ENCODE assay signal across 8 cellular contexts in the genomic region with DNA sequence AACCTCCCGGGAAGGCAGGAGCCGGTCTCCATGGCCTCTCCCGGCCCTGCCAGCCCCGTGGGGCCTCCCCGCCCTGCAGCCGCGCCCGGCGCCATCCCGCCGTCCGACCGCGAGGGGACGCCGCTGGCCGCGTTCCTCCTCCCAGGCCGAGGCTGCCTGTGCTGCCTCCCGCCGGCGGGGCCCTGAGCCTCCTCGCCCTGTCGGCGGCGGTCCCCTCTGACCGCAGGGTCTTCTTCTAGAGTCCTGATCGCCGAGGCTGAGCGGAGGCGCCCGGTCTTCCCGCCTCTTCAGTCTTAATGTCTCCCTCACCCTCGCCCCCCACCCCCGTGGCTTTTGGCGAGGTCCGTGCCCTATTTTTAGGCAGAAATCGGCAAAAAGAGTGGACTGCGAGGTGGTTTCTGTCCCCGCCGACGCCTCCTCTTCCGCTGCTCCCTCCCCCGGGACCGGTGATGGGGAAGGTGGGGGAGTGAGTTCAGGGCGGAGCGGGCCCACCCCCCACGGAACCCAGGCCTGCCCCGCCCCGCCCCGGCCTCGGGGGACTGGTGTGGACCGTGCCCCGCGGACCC. TPM values are rescaled to one million over a fixed set of nuclear protein-coding genes. Genes with fewer than 3 reads are reported as not detected.
DNase-seq lines count a peak whose midpoint lies in the region; ATAC-seq and TF ChIP-seq lines count a peak whose summit lies in the region.

No MANE protein-coding gene starts in this region.

- intact Hi-C loops in dorsolateral prefrontal cortex (cut with DNase I): loop anchor here in 1 of 2 donors (5.0 kb wide), 1 partner anchor 58 kb away; no protein-coding TSS in a partner anchor

- POLR2A ChIA-PET in WTC11 (lab: Charles Lee): interaction anchor here (0.5 to 1.4 kb wide), 5 partner anchors 9 to 67 kb away, joined by 3 to 7 read pairs (median 4); no protein-coding TSS in a partner anchor

- no peak overlapping the region for H3K27ac Mint-ChIP-seq in WTC11

- no peaks in the 10 kb centered on the region for H3K79me2 ChIP-seq in mesendoderm (ENCODE audit: control insufficient read depth, insufficient read depth, low read length)

- H3K4me3 ChIP-seq in dorsolateral prefrontal cortex (peak overlapping the region in 49 of 59 donors; percentile 11 to 60 (median 37)), mesendoderm (ENCODE audit: low read length) (peak overlapping the region; percentile 38), tibial nerve (peak overlapping the region in 2 of 4 donors; percentile 29 to 34)

- no peak overlapping the region for H2AK5ac ChIP-seq in mesendoderm (ENCODE audit: low read length)

- peaks cover 8% of the 10 kb centered on the region for H3K4me1 Mint-ChIP-seq in WTC11

- TF ChIP-seq EP300 in tibial nerve (IDR thresholded peaks at IDR 0.05): no peak

- TF ChIP-seq POLR2A in tibial nerve (IDR thresholded peaks at IDR 0.05): no peak

- H3K36me3 ChIP-seq in mesendoderm (ENCODE audit: control insufficient read depth, insufficient read depth, low read length): no peaks in the 10 kb centered on the region
- H3K36me3 ChIP-seq in tibial nerve: no peaks in the 10 kb centered on the region

- peak overlapping the region; percentile 88 for H3K56ac ChIP-seq in mesendoderm (ENCODE audit: low read length)

- no peaks in the 10 kb centered on the region; the same call in 1 of the 2 replicates for H3K36me3 Mint-ChIP-seq in WTC11

- ATAC-seq in WTC11: peak; percentile 80

- H3K4me3 Mint-ChIP-seq in WTC11: peak overlapping the region; percentile 76

- no peaks in the 10 kb centered on the region for H3K4me1 ChIP-seq in mesendoderm (ENCODE audit: control insufficient read depth, low read depth, low read length)
- H3K4me1 ChIP-seq in tibial nerve: peaks cover 0 to 23% (median 12%) of the 10 kb centered on the region in 4 donors

- H3K27ac ChIP-seq in dorsolateral prefrontal cortex: no peak overlapping the region
- no peak overlapping the region for H3K27ac ChIP-seq in mesendoderm (ENCODE audit: low read depth, low read length)
- no peak overlapping the region for H3K27ac ChIP-seq in tibial nerve

- H3K23ac ChIP-seq in mesendoderm (ENCODE audit: low read length): no peak overlapping the region

- no peak overlapping the region for H3K18ac ChIP-seq in mesendoderm (ENCODE audit: low read length)

- no peak overlapping the region for H4K5ac ChIP-seq in mesendoderm (ENCODE audit: low read length)

- H3K79me1 ChIP-seq in mesendoderm (ENCODE audit: low read length): no peaks in the 10 kb centered on the region

- H3K27me3 Mint-ChIP-seq in WTC11 (ENCODE audit: low read depth): peaks cover 10% of the 10 kb centered on the region

- H3K9me3 ChIP-seq in tibial nerve: no peaks in the 10 kb centered on the region

- H3K27me3 ChIP-seq in dorsolateral prefrontal cortex: peaks cover 0 to 42% (median 16%) of the 10 kb centered on the region in 45 donors
- H3K27me3 ChIP-seq in mesendoderm (ENCODE audit: insufficient read depth, low read length, poor library complexity): peaks cover 9% of the 10 kb centered on the region
- peaks cover 0 to 71% of the 10 kb centered on the region in 2 donors for H3K27me3 ChIP-seq in tibial nerve

- H2BK120ac ChIP-seq in mesendoderm (ENCODE audit: low read depth, low read length): no peak overlapping the region

- H2BK15ac ChIP-seq in mesendoderm (replicated peaks; ENCODE audit: low read depth): no peak overlapping the region

- no peaks in the 10 kb centered on the region for H3K9me3 Mint-ChIP-seq in WTC11

- H3K9ac ChIP-seq in mesendoderm (ENCODE audit: low read length): peak overlapping the region; percentile 66

- H3K4ac ChIP-seq in mesendoderm (ENCODE audit: low read depth, low read length): no peak overlapping the region

- CTCF ChIA-PET in WTC11 (lab: Charles Lee): interaction anchor here (0.5 to 2.6 kb wide), 13 partner anchors 9 to 918 kb away, joined by 3 to 16 read pairs (median 4); no protein-coding TSS in a partner anchor

- TF ChIP-seq CTCF in WTC11 (IDR thresholded peaks at IDR 0.05) (peak; percentile 53), dorsolateral prefrontal cortex (IDR thresholded peaks at IDR 0.05 in 54 of 56, conservative IDR thresholded peaks at IDR 0.05 in 2 of 56; ENCODE audit: low read depth in 1 of 56, partially characterized antibody in 56 of 56) (peak in 31 of 56 donors; percentile 9 to 61 (median 29)), tibial nerve (IDR thresholded peaks at IDR 0.05) (peak; percentile 27 to 60 (median 46))

- WGBS in mesendoderm (ENCODE audit: extremely low coverage, insufficient coverage, low lambda C conversion rate): no CpG with 5 or more reads among the region's 55 CpGs
- 1 to 3% methylated on average over 28 to 29 of the region's 55 CpGs for WGBS in tibial nerve, 2 donors

- peak in 2 of 3 experiments; percentile 43 to 46 for DNase-seq in NCI-H1417 (lab: John Stamatoyannopoulos, UW)
- no peak for DNase-seq in NCI-H1417 treated with DMSO at 0.1 percent for 48 hours (lab: John Stamatoyannopoulos, UW)
- peak; percentile 91 for DNase-seq in HuH-7.5 (ENCODE audit: low spot score)
- DNase-seq in WTC11 (ENCODE audit: low spot score): peak; percentile 87
- DNase-seq in dorsolateral prefrontal cortex: no peak
- peak; percentile 90 for DNase-seq in mesendoderm
- DNase-seq in tibial nerve (ENCODE audit: low spot score in 2 of 2): no peak
- DNase-seq in ureter (ENCODE audit: low spot score): no peak

- no peak overlapping the region for H4K8ac ChIP-seq in mesendoderm (ENCODE audit: low read depth, low read length)

- H2BK5ac ChIP-seq in mesendoderm (ENCODE audit: low read length): no peak overlapping the region

- peak overlapping the region; percentile 78 for H3K4me2 ChIP-seq in mesendoderm (ENCODE audit: low read length)

TF ChIP-seq in WTC11, 78 proteins besides CTCF, POLR2A, EP300 and RAD21 (continues in another document):
- TF ChIP-seq ZBTB43 (CRISPR knock-in tag; IDR thresholded peaks at IDR 0.05) (0 out of 2 replicates have a peak, but pooled peaks have one; percentile 25), E2F4 (CRISPR knock-in tag; IDR thresholded peaks at IDR 0.05; ENCODE audit: borderline replicate concordance, low read depth) (no peak), NR2C2 (CRISPR knock-in tag; IDR thresholded peaks at IDR 0.05) (no peak), RELA (CRISPR knock-in tag; IDR thresholded peaks at IDR 0.05; ENCODE audit: borderline replicate concordance) (no peak), KAT7 (CRISPR knock-in tag; IDR thresholded peaks at IDR 0.05; ENCODE audit: borderline replicate concordance) (no peak), TEAD4 (CRISPR knock-in tag; IDR thresholded peaks at IDR 0.05) (no peak), PRRX2 (CRISPR knock-in tag; IDR thresholded peaks at IDR 0.05) (no peak), ETV6 (CRISPR knock-in tag; IDR thresholded peaks at IDR 0.05) (peak; percentile 62), NFYB (CRISPR knock-in tag; conservative IDR thresholded peaks at IDR 0.05; ENCODE audit: low read depth) (no peak), MAX (CRISPR knock-in tag; IDR thresholded peaks at IDR 0.05) (peak; percentile 30; the same call in 1 of the 2 replicates), ZNF671 (CRISPR knock-in tag; IDR thresholded peaks at IDR 0.05) (0 out of 2 replicates have a peak, but pooled peaks have one; percentile 12)
- TF ChIP-seq, protein P1, sequence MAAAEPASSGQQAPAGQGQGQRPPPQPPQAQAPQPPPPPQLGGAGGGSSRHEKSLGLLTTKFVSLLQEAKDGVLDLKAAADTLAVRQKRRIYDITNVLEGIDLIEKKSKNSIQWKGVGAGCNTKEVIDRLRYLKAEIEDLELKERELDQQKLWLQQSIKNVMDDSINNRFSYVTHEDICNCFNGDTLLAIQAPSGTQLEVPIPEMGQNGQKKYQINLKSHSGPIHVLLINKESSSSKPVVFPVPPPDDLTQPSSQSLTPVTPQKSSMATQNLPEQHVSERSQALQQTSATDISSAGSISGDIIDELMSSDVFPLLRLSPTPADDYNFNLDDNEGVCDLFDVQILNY (CRISPR knock-in tag; IDR thresholded peaks at IDR 0.05): 0 out of 2 replicates have a peak, but pooled peaks have one; percentile 30

RNA-seq across cellular contexts. Expression of gene CPNE7, which starts 0.8 kb away (rescaled TPM):
- 42.6 to 62.4 TPM (median 55.6 TPM) in 3 replicates for total RNA-seq in WTC11 (2021)
- 10 to 100 TPM in 116 of 120 experiments, 1 to 10 TPM in 4; 6.2 to 47.0 (median 21.1) TPM for total RNA-seq in dorsolateral prefrontal cortex
- polyA plus RNA-seq in mesendoderm (2013, experiment 1 of 2): 1.5 TPM
- 0.95 TPM for polyA plus RNA-seq in mesendoderm (2013, experiment 2 of 2)
- 10 to 100 TPM in 1 of 4 donors, 1 to 10 TPM in 1, under 1 TPM in 1, not detected in 1; 0.90 to 10.0 (median 4.2) TPM for total RNA-seq in tibial nerve
- 16.2 TPM for total RNA-seq in ureter

RNA-seq across cellular contexts. Expression of gene RPL13, which starts 14.3 kb away (rescaled TPM):
- total RNA-seq in WTC11 (2021) (2,631 to 3,314 TPM (median 3,295 TPM) in 3 replicates), dorsolateral prefrontal cortex (100 to 1,000 TPM; 467 to 932 (median 664) TPM), tibial nerve (1,000 to 10,000 TPM; 5,811 to 9,745 (median 6,935) TPM), ureter (2,389 TPM)
- 2,707 TPM for polyA plus RNA-seq in mesendoderm (2013, experiment 1 of 2)
- 2,724 TPM for polyA plus RNA-seq in mesendoderm (2013, experiment 2 of 2)

RNA-seq across cellular contexts. Expression of gene DPEP1, which starts 38.7 kb away (rescaled TPM):
- total RNA-seq in WTC11 (2021) (13.6 to 26.5 TPM (median 24.7 TPM) in 3 replicates), dorsolateral prefrontal cortex (under 1 TPM in 8 of 120 experiments, not detected in 112; 0.29 to 0.66 (median 0.40) TPM), tibial nerve (1 to 10 TPM in 1 of 4 donors, under 1 TPM in 3; 0.39 to 2.5 (median 0.74) TPM), ureter (0.75 TPM)
- 1.2 TPM for polyA plus RNA-seq in mesendoderm (2013, experiment 1 of 2)
- 1.3 TPM for polyA plus RNA-seq in mesendoderm (2013, experiment 2 of 2)

Comparison
In these comparisons a context has a peak if more than half of its experiments do, and no peak if none do; other contexts are left out.
1. DNase-seq: peak in NCI-H1417 (2 of 3), HuH-7.5 (single experiment), WTC11 (single experiment) and mesendoderm (single experiment); none in NCI-H1417 treated with DMSO at 0.1 percent for 48 hours (single experiment), dorsolateral prefrontal cortex (0 of 10), tibial nerve (0 of 2) and ureter (single experiment).
2. Peak in every context shown above with its lines, with median percentiles within 50 percentile points of each other: CTCF ChIP-seq.